ENCODE assay signal across 8 cellular contexts in the genomic region with DNA sequence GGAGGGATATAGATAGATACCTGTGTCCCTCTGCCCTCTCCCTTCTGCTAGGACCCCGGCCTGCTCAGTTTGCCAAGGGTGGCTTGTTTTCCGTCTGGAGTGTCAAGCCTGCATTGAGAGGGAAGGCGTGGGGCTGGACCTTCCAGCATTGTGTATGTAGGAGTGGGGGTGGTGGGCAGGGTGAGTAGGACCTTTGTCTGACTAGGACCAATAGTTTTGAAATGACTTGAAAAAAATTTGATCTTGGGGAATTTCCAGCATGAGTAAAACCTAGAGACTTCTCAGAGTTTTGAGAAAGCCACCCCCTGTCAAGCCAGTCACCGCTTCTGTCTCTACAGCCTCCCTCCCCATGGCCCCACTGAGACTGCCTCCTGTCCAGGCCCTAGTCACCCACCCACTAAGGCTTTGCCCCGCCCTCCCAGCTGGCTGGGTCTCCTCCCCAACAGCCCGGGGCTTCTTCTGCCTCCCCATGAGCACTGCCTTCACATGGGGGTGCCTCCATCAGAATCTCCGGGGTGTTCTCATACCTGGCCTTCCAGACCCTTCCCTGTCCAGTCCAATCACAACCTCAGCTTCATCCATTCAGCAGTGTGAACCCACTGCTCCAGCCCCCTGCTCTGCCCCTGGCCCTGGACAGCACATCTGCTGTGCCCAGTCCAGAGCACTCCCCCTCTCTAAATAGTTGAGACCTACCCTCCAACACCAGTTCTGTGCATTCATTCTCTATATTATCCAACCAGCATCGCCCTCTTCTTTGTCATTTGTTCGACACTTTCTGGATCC.
DNase-seq lines count a peak whose midpoint lies in the region; ATAC-seq and TF ChIP-seq lines count a peak whose summit lies in the region.

No MANE protein-coding gene starts in this region.

- peak overlapping the region; percentile 89 to 94 for H3K27ac Mint-ChIP-seq in stimulated activated naive CD8-positive, alpha-beta T cell treated with anti-CD3 and anti-CD28 coated beads, Interleukin-15, amount 100 ng/mL, for 72 hours

- no peaks in the 10 kb centered on the region for H3K27me3 ChIP-seq in suprapubic skin
- H3K27me3 ChIP-seq in BE2C = no peaks in the 10 kb centered on the region; the same call in 1 of the 2 replicates

- 65% methylated on average over 7 of the region's 9 CpGs for WGBS in suprapubic skin

- ATAC-seq in GM19025 (IDR thresholded peaks at IDR 0.05; ENCODE audit: low read depth, unreplicated experiment) = peak; percentile 91
- peak; percentile 89 for ATAC-seq in HG02938 (IDR thresholded peaks at IDR 0.05; ENCODE audit: unreplicated experiment)
- peak; percentile 89 to 90 for ATAC-seq in activated CD4-positive, CD25-positive, alpha-beta regulatory T cell treated with anti-CD3 and anti-CD28 coated beads, Interleukin-2, amount 50 U/mL, for 24 hours
- ATAC-seq in stimulated activated naive CD8-positive, alpha-beta T cell treated with anti-CD3 and anti-CD28 coated beads, Interleukin-15, amount 100 ng/mL, for 72 hours = peak; percentile 97

- peak overlapping the region; percentile 70 to 79 for H3K4me3 Mint-ChIP-seq in stimulated activated naive CD8-positive, alpha-beta T cell treated with anti-CD3 and anti-CD28 coated beads, Interleukin-15, amount 100 ng/mL, for 72 hours

- no peak for TF ChIP-seq POLR2A in suprapubic skin (IDR thresholded peaks at IDR 0.05)

- DNase-seq in fibroblast of the aortic adventitia (ENCODE audit: low read depth) (peak; percentile 56), suprapubic skin (ENCODE audit: low spot score in 2 of 2) (no peak), amygdala (lab: John Stamatoyannopoulos, UW) (no peak), BE2C (no peak)
- DNase-seq in stimulated activated naive CD8-positive, alpha-beta T cell treated with anti-CD3 and anti-CD28 coated beads, Interleukin-15, amount 100 ng/mL, for 72 hours = peak; percentile 81 to 91

- no peak overlapping the region for H3K4me3 ChIP-seq in fibroblast of the aortic adventitia (ENCODE audit: low read depth, low read length)
- no peak overlapping the region for H3K4me3 ChIP-seq in suprapubic skin
- H3K4me3 ChIP-seq in BE2C (ENCODE audit: low read depth, low read length) = no peak overlapping the region

- no peaks in the 10 kb centered on the region for H3K27me3 Mint-ChIP-seq in stimulated activated naive CD8-positive, alpha-beta T cell treated with anti-CD3 and anti-CD28 coated beads, Interleukin-15, amount 100 ng/mL, for 72 hours

- TF ChIP-seq CTCF in fibroblast of the aortic adventitia (IDR thresholded peaks at IDR 0.05; ENCODE audit: insufficient read depth, low read length) (no peak), suprapubic skin (IDR thresholded peaks at IDR 0.05) (no peak), BE2C (IDR thresholded peaks at IDR 0.05; ENCODE audit: low read depth, low read length) (no peak)

- peaks cover 0 to 5% of the 10 kb centered on the region in 2 donors for H3K9me3 Mint-ChIP-seq in stimulated activated naive CD8-positive, alpha-beta T cell treated with anti-CD3 and anti-CD28 coated beads, Interleukin-15, amount 100 ng/mL, for 72 hours

- no peak for TF ChIP-seq EP300 in suprapubic skin (IDR thresholded peaks at IDR 0.05)

- no peaks in the 10 kb centered on the region for H3K9me3 ChIP-seq in suprapubic skin
- H3K9me3 ChIP-seq in BE2C = no peaks in the 10 kb centered on the region

- H3K4me1 Mint-ChIP-seq in stimulated activated naive CD8-positive, alpha-beta T cell treated with anti-CD3 and anti-CD28 coated beads, Interleukin-15, amount 100 ng/mL, for 72 hours = peaks cover 80% of the 10 kb centered on the region

- H3K4me1 ChIP-seq in suprapubic skin (no peaks in the 10 kb centered on the region), BE2C (peaks cover 29% of the 10 kb centered on the region)

- H3K36me3 ChIP-seq in suprapubic skin (no peaks in the 10 kb centered on the region), BE2C (peaks cover 7% of the 10 kb centered on the region)

- H3K27ac ChIP-seq in suprapubic skin = no peak overlapping the region

Comparison
In these comparisons a context has a peak if more than half of its experiments do, and no peak if none do; other contexts are left out.
1. DNase-seq: peak in fibroblast of the aortic adventitia (single experiment) and stimulated activated naive CD8-positive, alpha-beta T cell treated with anti-CD3 and anti-CD28 coated beads, Interleukin-15, amount 100 ng/mL, for 72 hours (2 of 2); none in suprapubic skin (0 of 2), amygdala (0 of 56) and BE2C (single experiment).
2. Peak in every context shown above with its lines, with median percentiles within 50 percentile points of each other: ATAC-seq.